ENCODE assay signal across 16 cellular contexts in genomic region chr10:85920311-85920710, GRCh38.
DNase-seq lines count a peak whose midpoint lies in the region; ATAC-seq and TF ChIP-seq lines count a peak whose summit lies in the region.
"Had no signal": no experiment of that assay in that cellular context is flagged by ENCODE, and none has a peak within 500 bp of the region (broad histone marks: within the 10 kb centered on the region; RNA-seq: fewer than 3 reads in every experiment).

No MANE protein-coding gene starts in this region.

- H3K4me1 Mint-ChIP-seq in endodermal cell (peaks cover 23% of the 10 kb centered on the region), nephron (peaks cover 48% of the 10 kb centered on the region)
- H3K4me1 Mint-ChIP-seq: CD14-positive monocyte; CD8-positive, alpha-beta memory T cell had no signal

- DNase-seq in endodermal cell (no peak), medulla oblongata (ENCODE audit: extremely low spot score) (no peak), iPS-NIHi7 (ENCODE audit: extremely low spot score) (no peak)
- DNase-seq: Calu3; CD4-positive, alpha-beta T cell; CD8-positive, alpha-beta memory T cell; DMS53; DMS79 treated with DMSO at 0.1 percent for 48 hours; GF-D8; GOT3; HFFc6 had no signal

- no peak for ATAC-seq in HG03095 (IDR thresholded peaks at IDR 0.05; ENCODE audit: unreplicated experiment)

- peak overlapping the region; percentile 29 for H3K27ac Mint-ChIP-seq in endodermal cell
- peak overlapping the region in 2 of 3 experiments; percentile 57 to 76 for H3K27ac Mint-ChIP-seq in nephron
- H3K27ac Mint-ChIP-seq: CD14-positive monocyte; CD4-positive, alpha-beta T cell; CD8-positive, alpha-beta memory T cell; HFFc6 had no signal

- H3K9ac ChIP-seq in BLaER1 treated with 17β-estradiol and CSF1 and Interleukin-3, amounts not matched to agents 10 nM and 100 nM, result no peak overlapping the region
- no peak overlapping the region for H3K9ac ChIP-seq in endodermal cell (ENCODE audit: extremely low read depth, low read length, poor library complexity, severe bottlenecking)

- no peaks in the 10 kb centered on the region for H3K36me3 ChIP-seq in BLaER1 treated with 17β-estradiol and CSF1 and Interleukin-3, amounts not matched to agents 10 nM and 100 nM
- no peaks in the 10 kb centered on the region for H3K36me3 ChIP-seq in endodermal cell (ENCODE audit: control insufficient read depth, insufficient read depth, low read length)
- H3K36me3 ChIP-seq: HAP-1 had no signal

- H3K27ac ChIP-seq in BLaER1 treated with 17β-estradiol and CSF1 and Interleukin-3, amounts not matched to agents 10 nM and 100 nM, result no peak overlapping the region
- no peak overlapping the region for H3K27ac ChIP-seq in endodermal cell (ENCODE audit: low read depth, low read length)

- H3K36me3 Mint-ChIP-seq in endodermal cell (ENCODE audit: low read depth), result no peaks in the 10 kb centered on the region
- no peaks in the 10 kb centered on the region for H3K36me3 Mint-ChIP-seq in nephron (ENCODE audit: low read depth)
- H3K36me3 Mint-ChIP-seq: CD14-positive monocyte; CD8-positive, alpha-beta memory T cell had no signal

- H3K27me3 Mint-ChIP-seq in endodermal cell (ENCODE audit: insufficient read depth), result no peaks in the 10 kb centered on the region
- H3K27me3 Mint-ChIP-seq in nephron (ENCODE audit: low read depth), result peaks cover 12% of the 10 kb centered on the region

- no peak overlapping the region for H3K4me3 ChIP-seq in BLaER1 treated with 17β-estradiol and CSF1 and Interleukin-3, amounts not matched to agents 10 nM and 100 nM
- H3K4me3 ChIP-seq in endodermal cell (ENCODE audit: low read length), result no peak overlapping the region
- H3K4me3 ChIP-seq: HAP-1 had no signal

- H3K27me3 ChIP-seq in BLaER1 treated with 17β-estradiol and CSF1 and Interleukin-3, amounts not matched to agents 10 nM and 100 nM, result no peaks in the 10 kb centered on the region
- H3K27me3 ChIP-seq in endodermal cell (ENCODE audit: control insufficient read depth, insufficient read depth, low read length, poor library complexity, severe bottlenecking), result no peaks in the 10 kb centered on the region

- peaks cover 0 to 88% (median 82%) of the 10 kb centered on the region in 10 experiments; a peak in 16 of 20 replicates for H3K4me1 ChIP-seq in BLaER1 treated with 17β-estradiol and CSF1 and Interleukin-3, amounts not matched to agents 10 nM and 100 nM
- peaks cover 18% of the 10 kb centered on the region for H3K4me1 ChIP-seq in endodermal cell (ENCODE audit: control insufficient read depth, insufficient read depth, low read length)
- H3K4me1 ChIP-seq: HAP-1 had no signal

- H3K4me3 Mint-ChIP-seq in endodermal cell (no peak overlapping the region), nephron (peak overlapping the region in 1 of 3 experiments; percentile 56)
- H3K4me3 Mint-ChIP-seq: CD14-positive monocyte; CD4-positive, alpha-beta T cell; CD8-positive, alpha-beta memory T cell; HFFc6 had no signal

- WGBS in endodermal cell (ENCODE audit: insufficient coverage in 1 of 2, insufficient read length in 1 of 2), 2 experiments, result 93 to 94% methylated on average over 3 to 6 of the region's 6 CpGs

- TF ChIP-seq CTCF in endodermal cell (conservative IDR thresholded peaks at IDR 0.05) (no peak), nephron (IDR thresholded peaks at IDR 0.05; ENCODE audit: unreplicated experiment in 3 of 3) (no peak)

- H4K20me1 ChIP-seq in BLaER1 treated with 17β-estradiol and CSF1 and Interleukin-3, amounts not matched to agents 10 nM and 100 nM, result peaks cover 0 to 3% (median 0%) of the 10 kb centered on the region in 11 experiments; a peak in 3 of 22 replicates

- H3K4me2 ChIP-seq in BLaER1 treated with 17β-estradiol and CSF1 and Interleukin-3, amounts not matched to agents 10 nM and 100 nM, result peak overlapping the region in 8 of 11 experiments; percentile 49 to 96 (median 80); a peak in 16 of 22 replicates

- H3K9me3 Mint-ChIP-seq in endodermal cell (no peaks in the 10 kb centered on the region), nephron (no peaks in the 10 kb centered on the region)
- H3K9me3 Mint-ChIP-seq: CD14-positive monocyte; CD4-positive, alpha-beta T cell; CD8-positive, alpha-beta memory T cell had no signal

- H3K9me3 ChIP-seq in BLaER1 treated with 17β-estradiol and CSF1 and Interleukin-3, amounts not matched to agents 10 nM and 100 nM (replicated peaks in 1 of 11), result no peaks in the 10 kb centered on the region
- H3K9me3 ChIP-seq in endodermal cell (ENCODE audit: control insufficient read depth, low read length), result no peaks in the 10 kb centered on the region
- H3K9me3 ChIP-seq: HAP-1 had no signal
